ENCODE assay signal across 28 cellular contexts in genomic region chr10:958856-959255, GRCh38.
"Had no signal": no experiment of that assay in that cellular context is flagged by ENCODE, and none has a peak within 500 bp of the region (broad histone marks: within the 10 kb centered on the region; RNA-seq: fewer than 3 reads in every experiment).

No MANE protein-coding gene starts in this region.

- H3K27ac ChIP-seq: coronary artery, dorsolateral prefrontal cortex, epithelial cell of prostate, esophagus squamous epithelium, gastrocnemius medialis, hepatocyte, left lung, lower lobe of right lung had no signal

- H3K36me3 Mint-ChIP-seq: immature natural killer cell, mesothelial cell of epicardium, naive B cell had no signal

- ATAC-seq: esophagus mucosa, gastrocnemius medialis, left cardiac atrium, left lung, left ventricle myocardium superior, lower lobe of right lung, mucosa of descending colon had no signal

- H3K4me2 ChIP-seq: hepatocyte had no signal

- H3K4me3 ChIP-seq: coronary artery, dorsolateral prefrontal cortex, esophagus squamous epithelium, gastrocnemius medialis, hepatocyte, left lung, lower lobe of right lung, mucosa of descending colon had no signal

- H3K4me1 ChIP-seq: gastrocnemius medialis, left lung, lower lobe of right lung had no signal

- H2AFZ ChIP-seq: hepatocyte had no signal

- H3K9me3 ChIP-seq: esophagus squamous epithelium, gastrocnemius medialis, left lung, lower lobe of right lung, mucosa of descending colon had no signal

- H3K27me3 ChIP-seq: dorsolateral prefrontal cortex, gastrocnemius medialis, hepatocyte, left lung had no signal

- H3K36me3 ChIP-seq: esophagus squamous epithelium, gastrocnemius medialis, left lung, lower lobe of right lung had no signal

- FAIRE-seq: colon, endothelial cell of umbilical vein had no signal

- H3K79me2 ChIP-seq: hepatocyte had no signal

- DNase-seq: dermis blood vessel endothelial cell; dorsolateral prefrontal cortex; effector CD4-positive, alpha-beta T cell; effector memory CD4-positive, alpha-beta T cell; erythroblast; esophagus squamous epithelium; foreskin fibroblast; foreskin melanocyte; gastrocnemius medialis; glutamatergic neuron; head of caudate nucleus; hypothalamus; immature natural killer cell; islet precursor cell; left cardiac atrium; left lung; left ventricle myocardium superior; lower lobe of right lung; mesenchymal stem cell; mucosa of descending colon; naive B cell had no signal

- H3K9me3 Mint-ChIP-seq: immature natural killer cell, mesothelial cell of epicardium had no signal

- H3K4me3 Mint-ChIP-seq: immature natural killer cell, mesothelial cell of epicardium, naive B cell had no signal

- H3K27ac Mint-ChIP-seq: immature natural killer cell, mesothelial cell of epicardium had no signal

- H3K4me1 Mint-ChIP-seq: immature natural killer cell had no signal
